In the genomic region with DNA sequence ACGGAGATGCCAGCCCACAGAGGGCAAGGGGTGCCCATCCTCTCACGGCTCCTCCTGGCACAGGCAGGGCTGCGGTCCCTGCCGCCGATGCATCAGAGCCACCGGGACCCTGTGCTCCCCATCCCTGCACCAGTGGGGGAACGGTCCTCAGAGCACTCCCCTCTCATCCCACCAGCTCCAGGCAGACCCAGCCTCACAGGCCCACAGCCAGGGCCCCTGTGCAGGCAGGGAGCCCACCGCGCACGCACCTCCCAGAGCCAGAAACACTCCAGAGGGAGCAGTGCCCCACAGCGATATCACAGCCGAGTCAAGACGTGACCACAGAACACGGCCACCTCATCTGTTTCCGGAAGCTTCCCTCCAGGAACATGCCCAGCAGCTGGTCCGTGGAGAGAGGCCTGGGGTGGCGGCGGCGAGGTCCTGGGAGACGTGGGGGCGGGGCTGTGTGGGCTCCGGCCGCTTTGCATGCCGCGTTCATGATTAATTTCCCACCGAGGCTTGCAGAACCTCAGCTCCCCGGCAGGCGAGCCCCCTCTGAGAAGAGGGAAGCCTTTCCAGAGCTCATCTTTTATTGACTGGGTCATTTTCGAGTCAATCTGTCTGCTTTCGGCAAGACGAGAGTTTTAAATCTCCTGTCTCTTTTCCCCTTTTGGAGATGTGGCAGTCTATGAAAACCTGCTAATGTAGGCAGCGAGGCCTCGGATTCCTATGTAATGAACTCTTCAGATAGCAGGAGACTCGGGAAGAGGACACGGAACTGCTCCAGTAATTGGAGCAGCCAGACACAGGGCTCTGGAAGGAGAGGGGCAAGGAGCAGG, we compare ENCODE assay signal across 11 cellular contexts.
DNase-seq lines count a peak whose midpoint lies in the region; ATAC-seq and TF ChIP-seq lines count a peak whose summit lies in the region.
"Had no signal": no experiment of that assay in that cellular context is flagged by ENCODE, and none has a peak within 500 bp of the region (broad histone marks: within the 10 kb centered on the region; RNA-seq: fewer than 3 reads in every experiment).

No MANE protein-coding gene starts in this region.

- no peak for ATAC-seq in foreskin keratinocyte
- ATAC-seq in GM18861 (IDR thresholded peaks at IDR 0.05; ENCODE audit: unreplicated experiment), result no peak

- H3K27me3 Mint-ChIP-seq in nephron progenitor cell (ENCODE audit: low read depth, poor library complexity), result peaks cover 5% of the 10 kb centered on the region

- H3K4me3 ChIP-seq in AG09309 (ENCODE audit: control insufficient read depth, low read depth, low read length), result no peak overlapping the region
- no peak overlapping the region for H3K4me3 ChIP-seq in MG63
- H3K4me3 ChIP-seq: upper lobe of left lung had no signal

- no peaks in the 10 kb centered on the region for H3K36me3 ChIP-seq in MG63

- H3K9me3 ChIP-seq in MG63, result no peaks in the 10 kb centered on the region
- H3K9me3 ChIP-seq: upper lobe of left lung had no signal

- H3K27ac ChIP-seq in foreskin keratinocyte, result no peak overlapping the region
- H3K27ac ChIP-seq: upper lobe of left lung had no signal

- in situ Hi-C loops in G401 (cut with HindIII; ENCODE audit: low sequenced_read_pairs), result no loop called here

- peak; percentile 48 for DNase-seq in AG09309 (ENCODE audit: low read depth)
- DNase-seq in MG63, result peak; percentile 23
- DNase-seq in fibroblast of gingiva (ENCODE audit: low read depth), result peak; percentile 48
- DNase-seq in nephron progenitor cell, result peak; percentile 63
- DNase-seq in G401 (ENCODE audit: low spot score), result no peak
- DNase-seq in foreskin keratinocyte, result no peak
- no peak for DNase-seq in DMS114 treated with DMSO at 0.1 percent for 48 hours (lab: John Stamatoyannopoulos, UW; ENCODE audit: unreplicated experiment)
- DNase-seq: cerebellar nuclear complex, NCI-H748 treated with DMSO at 0.1 percent for 48 hours had no signal

- H3K4me1 Mint-ChIP-seq in nephron progenitor cell, result peaks cover 58% of the 10 kb centered on the region

- H3K4me1 ChIP-seq in foreskin keratinocyte, result peaks cover 5% of the 10 kb centered on the region

- H3K36me3 Mint-ChIP-seq in nephron progenitor cell (ENCODE audit: low read depth), result no peaks in the 10 kb centered on the region

- H3K9me3 Mint-ChIP-seq in nephron progenitor cell, result no peaks in the 10 kb centered on the region

- H3K27ac Mint-ChIP-seq in nephron progenitor cell, result peak overlapping the region; percentile 97

- TF ChIP-seq CTCF in AG09309 (IDR thresholded peaks at IDR 0.05; ENCODE audit: control insufficient read depth, insufficient read depth, low read depth, low read length, missing control alignments) (peak; percentile 60), nephron progenitor cell (IDR thresholded peaks at IDR 0.05) (no peak), foreskin keratinocyte (conservative IDR thresholded peaks at IDR 0.05) (no peak)

- peak overlapping the region; percentile 20 for H3K4me3 Mint-ChIP-seq in nephron progenitor cell

- H3K27me3 ChIP-seq in MG63 (no peaks in the 10 kb centered on the region), foreskin keratinocyte (no peaks in the 10 kb centered on the region)
- H3K27me3 ChIP-seq: upper lobe of left lung had no signal

Comparison
In these comparisons a context has a peak if more than half of its experiments do, and no peak if none do; other contexts are left out.
1. DNase-seq: peak in AG09309 (single experiment), MG63 (single experiment), fibroblast of gingiva (single experiment) and nephron progenitor cell (single experiment); none in G401 (single experiment), foreskin keratinocyte (0 of 2) and DMS114 treated with DMSO at 0.1 percent for 48 hours (single experiment).